ENCODE assay signal across 1 cellular context in the genomic region with DNA sequence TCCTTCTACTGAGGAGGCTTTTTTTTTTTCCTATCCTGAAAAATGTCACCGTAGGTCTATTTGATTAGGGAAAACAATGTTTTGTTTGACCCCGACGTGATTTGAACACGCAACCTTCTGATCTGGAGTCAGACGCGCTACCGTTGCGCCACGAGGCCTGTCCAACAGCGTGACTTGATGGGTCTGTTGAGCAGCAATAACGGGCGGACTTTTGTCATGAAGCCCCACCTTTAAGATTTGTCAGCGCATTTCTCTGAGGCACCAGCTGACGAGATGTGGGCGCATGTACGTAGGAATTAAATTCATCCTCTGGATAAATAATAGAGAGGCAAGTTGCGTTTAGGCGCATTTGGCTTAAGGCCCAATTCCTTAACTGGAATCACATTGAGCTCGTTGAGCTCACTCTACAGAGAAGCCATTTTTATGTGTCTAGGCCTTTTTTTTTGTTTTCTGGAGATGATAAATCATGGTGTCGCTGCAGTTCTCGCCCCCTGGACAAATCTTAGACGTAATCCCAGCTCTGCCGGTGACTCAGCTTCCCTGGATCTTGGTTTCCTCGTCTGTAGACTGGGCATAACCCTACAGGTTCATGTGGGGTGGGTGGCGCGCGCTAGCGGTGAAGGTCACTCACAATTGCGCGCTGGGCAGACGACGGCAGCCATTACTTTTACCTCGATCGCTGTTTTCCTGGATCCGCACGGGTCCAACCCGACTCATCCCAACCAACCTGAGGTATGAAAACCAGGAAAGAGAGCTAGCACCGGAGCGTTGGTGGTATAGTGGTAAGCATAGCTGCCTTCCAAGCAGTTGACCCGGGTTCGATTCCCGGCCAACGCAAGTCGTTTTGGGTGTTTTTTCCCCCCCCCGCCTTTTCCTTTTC.
TF ChIP-seq lines count a peak whose summit lies in the region.

No MANE protein-coding gene starts in this region.

TF ChIP-seq in HepG2, 621 proteins besides CTCF, POLR2A, EP300 and RAD21 (continued from another document and continues in another):
- peak; percentile 59; the same call in 1 of the 2 replicates for TF ChIP-seq AHDC1 (CRISPR knock-in tag; IDR thresholded peaks at IDR 0.05; ENCODE audit: borderline replicate concordance)
- no peak for TF ChIP-seq SMARCE1 (IDR thresholded peaks at IDR 0.05; ENCODE audit: borderline replicate concordance)
- no peak for TF ChIP-seq HNRNPK (IDR thresholded peaks at IDR 0.05; ENCODE audit: low read depth, low read length, poor library complexity, severe bottlenecking)
- no peak for TF ChIP-seq AGO2 (optimal IDR thresholded peaks at IDR 0.05; ENCODE audit: low read depth, low read length)
- 0 out of 2 replicates have a peak, but pooled peaks have one; percentile 34 for TF ChIP-seq ZC3H4 (CRISPR knock-in tag; IDR thresholded peaks at IDR 0.05; ENCODE audit: borderline replicate concordance)
- TF ChIP-seq SYNCRIP (IDR thresholded peaks at IDR 0.05; ENCODE audit: insufficient read depth, low read depth, low read length) = no peak
- TF ChIP-seq RFX3 (CRISPR knock-in tag; IDR thresholded peaks at IDR 0.05) = peak; percentile 21; the same call in 1 of the 2 replicates
- no peak for TF ChIP-seq MXD4 (CRISPR knock-in tag; IDR thresholded peaks at IDR 0.05)
- TF ChIP-seq THAP9 (CRISPR knock-in tag; IDR thresholded peaks at IDR 0.05; ENCODE audit: borderline replicate concordance) = peak; percentile 68; the same call in 1 of the 2 replicates
- no peak; the same call in 1 of the 2 replicates for TF ChIP-seq ZNF180 (CRISPR knock-in tag; IDR thresholded peaks at IDR 0.05; ENCODE audit: borderline replicate concordance, low read depth)
- TF ChIP-seq SP4 (CRISPR knock-in tag; IDR thresholded peaks at IDR 0.05) = peak; percentile 64; the same call in 1 of the 2 replicates
- no peak for TF ChIP-seq SOX6 (IDR thresholded peaks at IDR 0.05)
- TF ChIP-seq SOX6 (CRISPR knock-in tag; IDR thresholded peaks at IDR 0.05) = peak; percentile 67
- TF ChIP-seq MXI1 (IDR thresholded peaks at IDR 0.05; ENCODE audit: borderline replicate concordance, low read depth, low read length) = peak; percentile 50; the same call in 1 of the 3 replicates
- no peak for TF ChIP-seq FOXM1 (CRISPR knock-in tag; IDR thresholded peaks at IDR 0.05)
- TF ChIP-seq NCOA1 (CRISPR knock-in tag; IDR thresholded peaks at IDR 0.05) = 0 out of 2 replicates have a peak, but pooled peaks have one; percentile 57
- peak; percentile 36; the same call in 1 of the 2 replicates for TF ChIP-seq ETV5 (CRISPR knock-in tag; IDR thresholded peaks at IDR 0.05; ENCODE audit: borderline replicate concordance)
- TF ChIP-seq, protein P1, sequence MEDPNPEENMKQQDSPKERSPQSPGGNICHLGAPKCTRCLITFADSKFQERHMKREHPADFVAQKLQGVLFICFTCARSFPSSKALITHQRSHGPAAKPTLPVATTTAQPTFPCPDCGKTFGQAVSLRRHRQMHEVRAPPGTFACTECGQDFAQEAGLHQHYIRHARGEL (CRISPR knock-in tag; IDR thresholded peaks at IDR 0.05) = no peak
- peak; percentile 89 for TF ChIP-seq ZNF777 (CRISPR knock-in tag; IDR thresholded peaks at IDR 0.05)
- no peak for TF ChIP-seq ZNF790 (CRISPR knock-in tag; IDR thresholded peaks at IDR 0.05; ENCODE audit: borderline replicate concordance)
- TF ChIP-seq ZNF605 (CRISPR knock-in tag; IDR thresholded peaks at IDR 0.05) = 0 out of 2 replicates have a peak, but pooled peaks have one; percentile 44
- peak; percentile 61; the same call in 1 of the 2 replicates for TF ChIP-seq FOXJ3 (CRISPR knock-in tag; IDR thresholded peaks at IDR 0.05; ENCODE audit: borderline replicate concordance)
- no peak for TF ChIP-seq TRIM22 (IDR thresholded peaks at IDR 0.05)
- no peak; the same call in 1 of the 2 replicates for TF ChIP-seq SRY (CRISPR knock-in tag; IDR thresholded peaks at IDR 0.05)
- TF ChIP-seq, protein P2, sequence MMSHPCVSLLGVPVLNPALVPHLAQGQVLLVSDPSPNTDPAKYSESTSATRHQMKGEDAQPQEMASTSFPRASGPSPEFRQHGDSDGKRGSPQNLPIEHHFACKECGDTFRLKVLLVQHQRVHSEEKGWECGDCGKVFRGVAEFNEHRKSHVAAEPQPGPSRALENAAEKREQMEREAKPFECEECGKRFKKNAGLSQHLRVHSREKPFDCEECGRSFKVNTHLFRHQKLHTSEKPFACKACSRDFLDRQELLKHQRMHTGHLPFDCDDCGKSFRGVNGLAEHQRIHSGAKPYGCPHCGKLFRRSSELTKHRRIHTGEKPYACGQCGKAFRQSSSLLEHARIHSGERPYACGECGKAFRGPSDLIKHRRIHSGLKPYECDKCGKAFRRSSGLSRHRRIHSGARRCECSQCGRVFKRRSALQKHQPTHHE (CRISPR knock-in tag; IDR thresholded peaks at IDR 0.05; ENCODE audit: borderline replicate concordance) = 0 out of 2 replicates have a peak, but pooled peaks have one; percentile 41
- peak; percentile 16; the same call in 1 of the 2 replicates for TF ChIP-seq SATB2 (CRISPR knock-in tag; IDR thresholded peaks at IDR 0.05)
- TF ChIP-seq BORCS8-MEF2B (CRISPR knock-in tag; IDR thresholded peaks at IDR 0.05) = peak; percentile 45
- no peak for TF ChIP-seq SRSF9 (IDR thresholded peaks at IDR 0.05; ENCODE audit: borderline replicate concordance, insufficient read depth, low read depth, low read length, poor library complexity, severe bottlenecking)
- no peak for TF ChIP-seq IRF1 (CRISPR knock-in tag; IDR thresholded peaks at IDR 0.05; ENCODE audit: low read depth)
- TF ChIP-seq ZNF333 (CRISPR knock-in tag; IDR thresholded peaks at IDR 0.05; ENCODE audit: borderline replicate concordance) = peak; percentile 57
- TF ChIP-seq ZNF512B (CRISPR knock-in tag; IDR thresholded peaks at IDR 0.05; ENCODE audit: borderline replicate concordance) = no peak; the same call in 1 of the 2 replicates
- TF ChIP-seq THAP7 (CRISPR knock-in tag; IDR thresholded peaks at IDR 0.05) = no peak
- TF ChIP-seq MED1 (CRISPR knock-in tag; IDR thresholded peaks at IDR 0.05) = peak; percentile 59; the same call in 1 of the 2 replicates
- TF ChIP-seq GMEB2 (CRISPR knock-in tag; IDR thresholded peaks at IDR 0.05; ENCODE audit: low read depth) = peak; percentile 33; the same call in 1 of the 2 replicates
- no peak for TF ChIP-seq JARID2 (CRISPR knock-in tag; IDR thresholded peaks at IDR 0.05; ENCODE audit: insufficient replicate concordance)
- no peak for TF ChIP-seq ZNF3 (CRISPR knock-in tag; IDR thresholded peaks at IDR 0.05)
- TF ChIP-seq SNAI1 (CRISPR knock-in tag; IDR thresholded peaks at IDR 0.05; ENCODE audit: borderline replicate concordance) = peak; percentile 55; the same call in 1 of the 2 replicates
- 0 out of 2 replicates have a peak, but pooled peaks have one; percentile 21 for TF ChIP-seq ZNF644 (CRISPR knock-in tag; IDR thresholded peaks at IDR 0.05; ENCODE audit: low read depth)
- no peak for TF ChIP-seq RCOR2 (CRISPR knock-in tag; IDR thresholded peaks at IDR 0.05)
